ENCODE assay signal across 1 cellular context in the genomic region with DNA sequence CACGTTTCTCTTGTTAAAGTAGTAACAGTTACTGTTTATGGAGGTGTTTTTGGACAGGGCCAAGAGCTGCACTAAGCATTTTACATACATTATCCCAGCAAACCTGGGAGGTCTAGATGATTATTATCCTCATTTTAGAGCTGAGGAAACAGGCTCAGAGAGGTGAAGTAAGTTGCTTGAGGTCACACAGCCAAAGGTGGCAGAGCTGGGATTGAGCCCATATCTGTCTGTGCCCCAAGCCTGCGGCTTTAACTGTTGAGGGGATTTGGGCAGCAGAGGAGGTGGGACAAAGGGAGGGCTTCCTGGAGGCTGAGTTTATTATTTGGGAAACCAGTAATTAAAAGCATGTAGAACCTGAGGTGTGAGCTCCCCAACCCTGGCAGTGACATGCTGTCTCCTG.
TF ChIP-seq lines count a peak whose summit lies in the region.

No MANE protein-coding gene starts in this region.

TF ChIP-seq in endothelial cell of umbilical vein, 7 proteins besides CTCF, POLR2A, EP300 and RAD21:
- TF ChIP-seq POLR2AphosphoS5 (IDR thresholded peaks at IDR 0.05; ENCODE audit: insufficient read depth, low read depth, low read length) (no peak), MYC (IDR thresholded peaks at IDR 0.05; ENCODE audit: low read depth, low read length) (no peak), JUN (IDR thresholded peaks at IDR 0.05; ENCODE audit: borderline replicate concordance, insufficient read depth, insufficient read length, low read depth) (no peak), GATA2 (IDR thresholded peaks at IDR 0.05; ENCODE audit: insufficient read depth, insufficient read length, low read depth, low read length) (no peak)
- TF ChIP-seq, protein P1, sequence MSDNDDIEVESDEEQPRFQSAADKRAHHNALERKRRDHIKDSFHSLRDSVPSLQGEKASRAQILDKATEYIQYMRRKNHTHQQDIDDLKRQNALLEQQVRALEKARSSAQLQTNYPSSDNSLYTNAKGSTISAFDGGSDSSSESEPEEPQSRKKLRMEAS (IDR thresholded peaks at IDR 0.05; ENCODE audit: insufficient read depth, insufficient read length): no peak
